ENCODE assay signal across 26 cellular contexts in genomic region chr2:233003658-233004555, GRCh38. TPM values are rescaled to one million over a fixed set of nuclear protein-coding genes. Genes with fewer than 3 reads are reported as not detected.
DNase-seq lines count a peak whose midpoint lies in the region; ATAC-seq, FAIRE-seq and TF ChIP-seq lines count a peak whose summit lies in the region.
"Had no signal": no experiment of that assay in that cellular context is flagged by ENCODE, and none has a peak within 500 bp of the region (broad histone marks: within the 10 kb centered on the region; RNA-seq: fewer than 3 reads in every experiment).

No MANE protein-coding gene starts in this region.

- no peaks in the 10 kb centered on the region for H3K4me1 Mint-ChIP-seq in activated T-cell treated with anti-CD3 and anti-CD28 coated beads, Interleukin-2, amount 50 U/mL, for 24 hours (ENCODE audit: low read depth)

- TF ChIP-seq CTCF in spleen (IDR thresholded peaks at IDR 0.05 in 8 of 11, conservative IDR thresholded peaks at IDR 0.05 in 3 of 11), result no peak

- H3K4me3 ChIP-seq in spleen, result no peak overlapping the region
- H3K4me3 ChIP-seq: BLaER1 treated with 17β-estradiol and CSF1 and Interleukin-3, amounts not matched to agents 10 nM and 100 nM; HAP-1; SJSA1 had no signal

- no peak overlapping the region for H3K4me3 Mint-ChIP-seq in activated T-cell treated with anti-CD3 and anti-CD28 coated beads, Interleukin-2, amount 50 U/mL, for 24 hours
- H3K4me3 Mint-ChIP-seq: CD8-positive, alpha-beta T cell had no signal

- peak; percentile 17 for DNase-seq in activated effector memory CD4-positive, alpha-beta T cell treated with anti-CD3 and anti-CD28 coated beads, Interleukin-2, amount 50 U/mL, for 16 hours
- DNase-seq in activated effector memory CD4-positive, alpha-beta T cell treated with Interleukin-2 at 50 U/mL for 16 hours, result no peak
- DNase-seq in left lobe of liver (ENCODE audit: low spot score) (peak; percentile 31), spleen (peak; percentile 55), urothelium cell line (ENCODE audit: low spot score) (no peak), H54 (ENCODE audit: insufficient read length, low spot score) (no peak), HT-29 (ENCODE audit: low spot score) (no peak)
- DNase-seq in activated T-cell treated with anti-CD3 and anti-CD28 coated beads, Interleukin-2, amount 50 U/mL, for 24 hours, result no peak
- DNase-seq: 8988T; CD8-positive, alpha-beta T cell; IMR-90; MV-4-11; NCI-H1694 treated with DMSO at 0.1 percent for 48 hours; NCI-H2081 treated with DMSO at 0.1 percent for 48 hours; NCI-H2171 treated with DMSO at 0.1 percent for 48 hours; NCI-H526; OCI-M1 had no signal

- no peak overlapping the region for H3K27ac Mint-ChIP-seq in activated T-cell treated with anti-CD3 and anti-CD28 coated beads, Interleukin-2, amount 50 U/mL, for 24 hours
- H3K27ac Mint-ChIP-seq: CD8-positive, alpha-beta T cell had no signal

- no peaks in the 10 kb centered on the region for H3K36me3 ChIP-seq in spleen
- H3K36me3 ChIP-seq: BLaER1 treated with 17β-estradiol and CSF1 and Interleukin-3, amounts not matched to agents 10 nM and 100 nM; HAP-1; SJSA1 had no signal

- no peaks in the 10 kb centered on the region for H3K27me3 ChIP-seq in spleen (replicated peaks in 1 of 7)
- H3K27me3 ChIP-seq: BLaER1 treated with 17β-estradiol and CSF1 and Interleukin-3, amounts not matched to agents 10 nM and 100 nM; SJSA1 had no signal

- H3K27me3 Mint-ChIP-seq in activated T-cell treated with anti-CD3 and anti-CD28 coated beads, Interleukin-2, amount 50 U/mL, for 24 hours, result no peaks in the 10 kb centered on the region

- H3K27ac ChIP-seq in spleen, result no peak overlapping the region
- H3K27ac ChIP-seq: BLaER1 treated with 17β-estradiol and CSF1 and Interleukin-3, amounts not matched to agents 10 nM and 100 nM; SJSA1 had no signal

- H3K4me1 ChIP-seq in spleen, result no peaks in the 10 kb centered on the region
- H3K4me1 ChIP-seq: HAP-1, SJSA1 had no signal

- intact Hi-C loops in spleen (cut with DNase I; ENCODE audit: low total_unique reads), result no loop called here

- peak; percentile 5 for FAIRE-seq in urothelium cell line (lab: Jason Lieb, UNC)
- FAIRE-seq in H54 (lab: Jason Lieb, UNC), result no peak
- FAIRE-seq: GM12891, HTR-8/SVneo, RCC 7860 had no signal

- no peak for ATAC-seq in left lobe of liver
- ATAC-seq: CD8-positive, alpha-beta T cell; Right ventricle myocardium inferior had no signal

- TF ChIP-seq POLR2A in spleen (IDR thresholded peaks at IDR 0.05) (no peak), H54 (IDR thresholded peaks at IDR 0.05; ENCODE audit: low read depth, low read length) (no peak)

- H3K9me3 ChIP-seq in spleen, result no peaks in the 10 kb centered on the region
- H3K9me3 ChIP-seq: BLaER1 treated with 17β-estradiol and CSF1 and Interleukin-3, amounts not matched to agents 10 nM and 100 nM; HAP-1; SJSA1 had no signal

- WGBS in spleen, 5 donors, result 72 to 86% (median 86%) methylated on average over 7 to 9 of the region's 9 CpGs

- no peaks in the 10 kb centered on the region for H3K36me3 Mint-ChIP-seq in activated T-cell treated with anti-CD3 and anti-CD28 coated beads, Interleukin-2, amount 50 U/mL, for 24 hours (ENCODE audit: low read depth)
- H3K36me3 Mint-ChIP-seq: CD8-positive, alpha-beta T cell had no signal

- H3K9me3 Mint-ChIP-seq in activated T-cell treated with anti-CD3 and anti-CD28 coated beads, Interleukin-2, amount 50 U/mL, for 24 hours, result no peaks in the 10 kb centered on the region
- H3K9me3 Mint-ChIP-seq: CD8-positive, alpha-beta T cell had no signal

RNA-seq across cellular contexts. Expression of gene NGEF, which starts 9.1 kb away (rescaled TPM):
- total RNA-seq in left lobe of liver (23.7 TPM), spleen (under 1 TPM in 3 of 7 donors, not detected in 4; 0.23 to 0.79 (median 0.43) TPM)
- under 1 TPM in 2 of 3 donors, not detected in 1; 0.26 to 0.45 TPM for polyA plus RNA-seq in spleen
- 13.4 and 13.5 TPM in 2 replicates for total RNA-seq in HT-29 (2014; rRNA removed; shearing (Covaris generic))
- total RNA-seq: CD8-positive, alpha-beta T cell had no signal

RNA-seq across cellular contexts. Expression of gene NEU2, which starts 28.6 kb away (rescaled TPM):
- total RNA-seq in left lobe of liver (not detected), spleen (not detected)
- not detected for polyA plus RNA-seq in spleen
- total RNA-seq in HT-29 (2014; rRNA removed; shearing (Covaris generic)), result not detected in 2 replicates
- total RNA-seq: CD8-positive, alpha-beta T cell; G401; IMR-90; M059J; Right ventricle myocardium inferior; SJSA1 had no signal
- polyA plus RNA-seq: IMR-90 had no signal

RNA-seq across cellular contexts. Expression of gene INPP5D, which starts 56.2 kb away (rescaled TPM):
- total RNA-seq in left lobe of liver (5.0 TPM), spleen (100 to 1,000 TPM; 172 to 246 (median 186) TPM)
- 10 to 100 TPM; 71.1 to 97.8 (median 97.4) TPM for polyA plus RNA-seq in spleen
- 26.9 and 28.6 TPM in 2 replicates for total RNA-seq in HT-29 (2014; rRNA removed; shearing (Covaris generic))
- total RNA-seq: M059J had no signal

Comparison
In these comparisons a context has a peak if more than half of its experiments do, and no peak if none do; other contexts are left out.
1. DNase-seq: peak in activated effector memory CD4-positive, alpha-beta T cell treated with anti-CD3 and anti-CD28 coated beads, Interleukin-2, amount 50 U/mL, for 16 hours (single experiment), left lobe of liver (single experiment) and spleen (single experiment); none in activated effector memory CD4-positive, alpha-beta T cell treated with Interleukin-2 at 50 U/mL for 16 hours (single experiment), urothelium cell line (single experiment), H54 (single experiment), HT-29 (single experiment) and activated T-cell treated with anti-CD3 and anti-CD28 coated beads, Interleukin-2, amount 50 U/mL, for 24 hours (single experiment).